Comparison of ENCODE assay signal across 10 cellular contexts in genomic region chr5:100550531-100551036, GRCh38. TPM values are rescaled to one million over a fixed set of nuclear protein-coding genes. Genes with fewer than 3 reads are reported as not detected.
DNase-seq lines count a peak whose midpoint lies in the region; ATAC-seq, FAIRE-seq and TF ChIP-seq lines count a peak whose summit lies in the region.
"Had no signal": no experiment of that assay in that cellular context is flagged by ENCODE, and none has a peak within 500 bp of the region (broad histone marks: within the 10 kb centered on the region; RNA-seq: fewer than 3 reads in every experiment).

No MANE protein-coding gene starts in this region.

- TF ChIP-seq CTCF in GM06990 (IDR thresholded peaks at IDR 0.05; ENCODE audit: insufficient read depth, low read length, poor library complexity, severe bottlenecking) (no peak), bronchial epithelial cell (IDR thresholded peaks at IDR 0.05; ENCODE audit: insufficient read depth, low read length, severe bottlenecking) (no peak)

- DNase-seq in GM06990 (ENCODE audit: extremely low read depth, insufficient read length): peak; percentile 56
- peak; percentile 42 for DNase-seq in bronchial epithelial cell (ENCODE audit: low read depth)
- DNase-seq in stimulated activated CD8-positive, alpha-beta memory T cell treated with anti-CD3 and anti-CD28 coated beads, Interleukin-4, amount 100 ng/mL, for 48 hours: no peak
- DNase-seq in OCI-M2 (lab: John Stamatoyannopoulos, UW; ENCODE audit: unreplicated experiment): no peak
- DNase-seq in A172 (ENCODE audit: low spot score): no peak
- DNase-seq in activated CD8-positive, alpha-beta memory T cell treated with anti-CD3 and anti-CD28 coated beads for 24 hours: no peak
- DNase-seq: nucleus accumbens had no signal

- H3K36me3 ChIP-seq in GM06990 (ENCODE audit: control insufficient read depth, insufficient read depth, low read length) (no peaks in the 10 kb centered on the region), bronchial epithelial cell (ENCODE audit: control insufficient read depth, insufficient read depth, low read length) (no peaks in the 10 kb centered on the region)

- ATAC-seq in GM21360 (IDR thresholded peaks at IDR 0.05; ENCODE audit: unreplicated experiment): peak; percentile 93
- ATAC-seq in HG03196 (IDR thresholded peaks at IDR 0.05; ENCODE audit: unreplicated experiment): peak; percentile 95

- H3K27me3 ChIP-seq in GM06990 (replicated peaks; ENCODE audit: control insufficient read depth, insufficient read depth, low read length): no peaks in the 10 kb centered on the region
- no peaks in the 10 kb centered on the region for H3K27me3 ChIP-seq in bronchial epithelial cell (ENCODE audit: control insufficient read depth, insufficient read depth, low read length)

- H3K4me3 ChIP-seq in GM06990 (replicated peaks; ENCODE audit: low read depth, low read length): no peak overlapping the region
- H3K4me3 ChIP-seq in bronchial epithelial cell (ENCODE audit: low read depth, low read length): no peak overlapping the region

- no peak for FAIRE-seq in bronchial epithelial cell (lab: Jason Lieb, UNC)
- FAIRE-seq: endothelial cell of umbilical vein had no signal

RNA-seq across cellular contexts. Expression of gene FAM174A, which starts 15.4 kb away (rescaled TPM):
- 35.3 and 63.4 TPM in 2 replicates for total RNA-seq in bronchial epithelial cell
- total RNA-seq in A172 (2014; rRNA removed; shearing (Covaris generic)): 28.8 and 40.8 TPM in 2 replicates

Comparison
In these comparisons a context has a peak if more than half of its experiments do, and no peak if none do; other contexts are left out.
1. DNase-seq: peak in GM06990 (single experiment) and bronchial epithelial cell (single experiment); none in stimulated activated CD8-positive, alpha-beta memory T cell treated with anti-CD3 and anti-CD28 coated beads, Interleukin-4, amount 100 ng/mL, for 48 hours (single experiment), OCI-M2 (single experiment), A172 (single experiment) and activated CD8-positive, alpha-beta memory T cell treated with anti-CD3 and anti-CD28 coated beads for 24 hours (single experiment).